In genomic region chr4:15765306-15765705, GRCh38 we compare ENCODE assay signal across 17 cellular contexts. TPM values are rescaled to one million over a fixed set of nuclear protein-coding genes. Genes with fewer than 3 reads are reported as not detected.
A peak's percentile ranks its signal among the peaks of the same experiment; 100 is the strongest.
DNase-seq lines count a peak whose midpoint lies in the region; TF ChIP-seq lines count a peak whose summit lies in the region.
"Had no signal": no experiment of that assay in that cellular context is flagged by ENCODE, and none has a peak within 500 bp of the region (broad histone marks: within the 10 kb centered on the region; RNA-seq: fewer than 3 reads in every experiment).

No MANE protein-coding gene starts in this region.

- no peak for TF ChIP-seq CTCF in HEK293 (tag by site-specific recombination; IDR thresholded peaks at IDR 0.05)
- no peak for TF ChIP-seq CTCF in endothelial cell (IDR thresholded peaks at IDR 0.05; ENCODE audit: unreplicated experiment)

- CTCF ChIA-PET in HEK293 (lab: Yijun Ruan, JAX) = no interaction called here

- no peaks in the 10 kb centered on the region for H3K36me3 ChIP-seq in HEK293 (ENCODE audit: control insufficient read depth in 2 of 2, insufficient read depth in 1 of 2, low read length in 2 of 2)
- H3K36me3 ChIP-seq: breast epithelium, thyroid gland had no signal

- DNase-seq in CMK (ENCODE audit: low read depth) (peak; percentile 68), endothelial cell (ENCODE audit: low spot score) (peak; percentile 16), SKM-1 treated with dmso at 0.1 percent for 144 hours (lab: John Stamatoyannopoulos, UW; ENCODE audit: unreplicated experiment) (no peak), DMS79 treated with DMSO at 0.1 percent for 48 hours (lab: John Stamatoyannopoulos, UW) (no peak), OCI-M1 (lab: John Stamatoyannopoulos, UW) (no peak)
- DNase-seq in T-helper 2 cell treated with Interferon-gamma antibody and Interleukin-4, amounts not matched to agents 5 μg/mL and 100 μg/mL, for 36 hours (ENCODE audit: low spot score) = no peak
- DNase-seq: C1 segment of cervical spinal cord; EL; H7; kidney; NCI-H748 treated with DMSO at 0.1 percent for 48 hours; RPMI8226; stimulated activated CD4-positive, alpha-beta T cell treated with anti-CD3 and anti-CD28 coated beads, Interleukin-4, amount 100 ng/mL, for 1 hour; stimulated activated CD8-positive, alpha-beta memory T cell treated with anti-CD3 and anti-CD28 coated beads, Interleukin-4, amount 100 ng/mL, for 48 hours; thyroid gland had no signal

- H3K4me1 Mint-ChIP-seq in T-helper 2 cell treated with Interferon-gamma antibody and Interleukin-4, amounts not matched to agents 5 μg/mL and 100 μg/mL, for 36 hours (ENCODE audit: low read depth) = peaks cover 65% of the 10 kb centered on the region
- peaks cover 13% of the 10 kb centered on the region for H3K4me1 Mint-ChIP-seq in endothelial cell (ENCODE audit: unreplicated experiment)

- H3K27ac Mint-ChIP-seq in T-helper 2 cell treated with Interferon-gamma antibody and Interleukin-4, amounts not matched to agents 5 μg/mL and 100 μg/mL, for 36 hours = peak overlapping the region; percentile 92
- peak overlapping the region; percentile 20 for H3K27ac Mint-ChIP-seq in endothelial cell (ENCODE audit: unreplicated experiment)

- no peaks in the 10 kb centered on the region for H3K9me3 ChIP-seq in HEK293 (ENCODE audit: control insufficient read depth, insufficient read depth, low read depth, low read length)
- H3K9me3 ChIP-seq: breast epithelium, thyroid gland had no signal

- H3K27ac ChIP-seq in HEK293 (ENCODE audit: extremely low read depth, low read depth, low read length) = no peak overlapping the region
- H3K27ac ChIP-seq: breast epithelium, thyroid gland had no signal

- H3K9me3 Mint-ChIP-seq in T-helper 2 cell treated with Interferon-gamma antibody and Interleukin-4, amounts not matched to agents 5 μg/mL and 100 μg/mL, for 36 hours = peaks cover 12% of the 10 kb centered on the region
- H3K9me3 Mint-ChIP-seq in endothelial cell (ENCODE audit: unreplicated experiment) = no peaks in the 10 kb centered on the region

- H3K4me3 Mint-ChIP-seq in T-helper 2 cell treated with Interferon-gamma antibody and Interleukin-4, amounts not matched to agents 5 μg/mL and 100 μg/mL, for 36 hours = peak overlapping the region; percentile 55
- H3K4me3 Mint-ChIP-seq in endothelial cell (ENCODE audit: unreplicated experiment) = peak overlapping the region; percentile 1

- no peaks in the 10 kb centered on the region for H3K4me1 ChIP-seq in HEK293 (ENCODE audit: control insufficient read depth, insufficient read depth, low read length)
- H3K4me1 ChIP-seq: breast epithelium, thyroid gland had no signal

- H3K27me3 Mint-ChIP-seq in T-helper 2 cell treated with Interferon-gamma antibody and Interleukin-4, amounts not matched to agents 5 μg/mL and 100 μg/mL, for 36 hours (ENCODE audit: low read depth) = no peaks in the 10 kb centered on the region
- peaks cover 2% of the 10 kb centered on the region for H3K27me3 Mint-ChIP-seq in endothelial cell (ENCODE audit: unreplicated experiment)

- POLR2A ChIA-PET in HEK293 (lab: Yijun Ruan, JAX) = no interaction called here

- no peak overlapping the region for H3K4me3 ChIP-seq in HEK293 (ENCODE audit: low read depth, low read length)
- H3K4me3 ChIP-seq: breast epithelium, thyroid gland had no signal

- H3K36me3 Mint-ChIP-seq in T-helper 2 cell treated with Interferon-gamma antibody and Interleukin-4, amounts not matched to agents 5 μg/mL and 100 μg/mL, for 36 hours (ENCODE audit: low read depth) = peaks cover 15% of the 10 kb centered on the region
- H3K36me3 Mint-ChIP-seq in endothelial cell (ENCODE audit: low read depth, unreplicated experiment) = no peaks in the 10 kb centered on the region

TF ChIP-seq in HEK293, 187 proteins besides CTCF, POLR2A, EP300 and RAD21:
- peak; percentile 21; the same call in 1 of the 2 replicates for TF ChIP-seq SCRT2 (tag by site-specific recombination; IDR thresholded peaks at IDR 0.05)
- TF ChIP-seq, protein P1, sequence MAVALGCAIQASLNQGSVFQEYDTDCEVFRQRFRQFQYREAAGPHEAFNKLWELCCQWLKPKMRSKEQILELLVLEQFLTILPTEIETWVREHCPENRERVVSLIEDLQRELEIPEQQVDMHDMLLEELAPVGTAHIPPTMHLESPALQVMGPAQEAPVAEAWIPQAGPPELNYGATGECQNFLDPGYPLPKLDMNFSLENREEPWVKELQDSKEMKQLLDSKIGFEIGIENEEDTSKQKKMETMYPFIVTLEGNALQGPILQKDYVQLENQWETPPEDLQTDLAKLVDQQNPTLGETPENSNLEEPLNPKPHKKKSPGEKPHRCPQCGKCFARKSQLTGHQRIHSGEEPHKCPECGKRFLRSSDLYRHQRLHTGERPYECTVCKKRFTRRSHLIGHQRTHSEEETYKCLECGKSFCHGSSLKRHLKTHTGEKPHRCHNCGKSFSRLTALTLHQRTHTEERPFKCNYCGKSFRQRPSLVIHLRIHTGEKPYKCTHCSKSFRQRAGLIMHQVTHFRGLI (tag by site-specific recombination; IDR thresholded peaks at IDR 0.05) = no peak
- TF ChIP-seq ZNF791 (tag by site-specific recombination; IDR thresholded peaks at IDR 0.05) = no peak

RNA-seq across cellular contexts. Expression of gene CD38, which starts 12.8 kb away (rescaled TPM):
- total RNA-seq in endothelial cell (ENCODE audit: unreplicated experiment) = 0.15 TPM

Comparison
In these comparisons a context has a peak if more than half of its experiments do, and no peak if none do; other contexts are left out.
1. DNase-seq: peak in CMK (single experiment) and endothelial cell (single experiment); none in T-helper 2 cell treated with Interferon-gamma antibody and Interleukin-4, amounts not matched to agents 5 μg/mL and 100 μg/mL, for 36 hours (single experiment), SKM-1 treated with dmso at 0.1 percent for 144 hours (single experiment), DMS79 treated with DMSO at 0.1 percent for 48 hours (single experiment) and OCI-M1 (single experiment).